Comparison of ENCODE assay signal across 22 cellular contexts in genomic region chr18:78480531-78481054, GRCh38.
"Had no signal": no experiment of that assay in that cellular context is flagged by ENCODE, and none has a peak within 500 bp of the region (broad histone marks: within the 10 kb centered on the region; RNA-seq: fewer than 3 reads in every experiment).

No MANE protein-coding gene starts in this region.

- H3K27ac ChIP-seq: coronary artery, dorsolateral prefrontal cortex, epithelial cell of prostate, foreskin keratinocyte, gastroesophageal sphincter, heart right ventricle, left lung had no signal

- H3K36me3 ChIP-seq: gastroesophageal sphincter, heart right ventricle, left lung had no signal

- DNase-seq: dermis blood vessel endothelial cell; dorsolateral prefrontal cortex; effector CD4-positive, alpha-beta T cell; effector memory CD4-positive, alpha-beta T cell; erythroblast; foreskin keratinocyte; heart right ventricle; hypothalamus; immature natural killer cell; islet precursor cell; kidney; left cardiac atrium; left lung; left ventricle myocardium superior; mesenchymal stem cell; mucosa of descending colon; naive B cell had no signal

- H3K4me1 ChIP-seq: foreskin keratinocyte, gastroesophageal sphincter, heart right ventricle, left lung had no signal

- H3K9me3 ChIP-seq: gastroesophageal sphincter, heart right ventricle, left lung had no signal

- H3K4me3 ChIP-seq: coronary artery, dorsolateral prefrontal cortex, gastroesophageal sphincter, heart right ventricle, left lung, mucosa of descending colon had no signal

- H3K27ac Mint-ChIP-seq: immature natural killer cell, mesothelial cell of epicardium, naive B cell had no signal

- ATAC-seq: esophagus mucosa, foreskin keratinocyte, gastroesophageal sphincter, heart right ventricle, left cardiac atrium, left lung, left ventricle myocardium superior, mucosa of descending colon had no signal

- H3K4me3 Mint-ChIP-seq: immature natural killer cell, mesothelial cell of epicardium, naive B cell had no signal

- H3K4me1 Mint-ChIP-seq: immature natural killer cell, mesothelial cell of epicardium, naive B cell had no signal

- H3K27me3 ChIP-seq: foreskin keratinocyte, left lung had no signal

- H3K36me3 Mint-ChIP-seq: immature natural killer cell, mesothelial cell of epicardium, naive B cell had no signal
